Comparison of ENCODE assay signal across 17 cellular contexts in the genomic region with DNA sequence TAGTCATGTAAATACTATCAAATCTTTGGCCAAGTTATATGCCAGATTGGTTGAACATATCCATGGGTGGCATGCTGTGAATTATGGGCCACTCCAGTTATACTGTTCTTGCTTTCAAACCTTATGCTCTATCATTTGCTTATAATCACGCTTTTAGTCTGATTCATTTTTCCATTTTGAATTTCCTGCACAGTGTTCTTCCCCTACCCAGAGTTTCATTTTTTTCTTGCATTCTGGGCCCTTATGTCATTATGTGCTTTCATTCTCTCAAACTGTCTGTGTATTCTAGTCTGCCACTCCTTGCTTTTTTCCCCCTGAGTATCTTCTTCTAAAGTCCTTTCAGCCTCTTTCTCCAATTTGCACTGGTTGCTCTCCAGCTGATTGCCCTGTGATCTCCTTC.
DNase-seq lines count a peak whose midpoint lies in the region; ATAC-seq and TF ChIP-seq lines count a peak whose summit lies in the region.
"Had no signal": no experiment of that assay in that cellular context is flagged by ENCODE, and none has a peak within 500 bp of the region (broad histone marks: within the 10 kb centered on the region; RNA-seq: fewer than 3 reads in every experiment).

No MANE protein-coding gene starts in this region.

- peaks cover 38% of the 10 kb centered on the region for H3K4me1 Mint-ChIP-seq in activated CD8-positive, alpha-beta T cell treated with anti-CD3 and anti-CD28 coated beads for 36 hours (ENCODE audit: low read depth)
- no peaks in the 10 kb centered on the region for H3K4me1 Mint-ChIP-seq in activated CD8-positive, alpha-beta T cell treated with anti-CD3 and anti-CD28 coated beads, Interleukin-2, amount 10 ng/mL, durations not matched to agents 7 days and 5 days (ENCODE audit: low read depth)
- peaks cover 17 to 44% (median 35%) of the 10 kb centered on the region in 4 donors for H3K4me1 Mint-ChIP-seq in CD4-positive, CD25-positive, alpha-beta regulatory T cell
- peaks cover 47 to 63% (median 61%) of the 10 kb centered on the region in 3 donors for H3K4me1 Mint-ChIP-seq in CD8-positive, alpha-beta memory T cell
- peaks cover 27% of the 10 kb centered on the region for H3K4me1 Mint-ChIP-seq in activated naive CD8-positive, alpha-beta T cell treated with anti-CD3 and anti-CD28 coated beads, Interleukin-2, amount 50 U/mL, for 24 hours

- POLR2A ChIA-PET in activated CD8-positive, alpha-beta T cell treated with anti-CD3 and anti-CD28 coated beads for 36 hours (lab: Charles Lee): interaction anchor here (0.6 kb wide), 1 partner anchor 175 kb away, joined by 3 read pairs; no protein-coding TSS in a partner anchor
- POLR2A ChIA-PET in activated CD8-positive, alpha-beta T cell treated with anti-CD3 and anti-CD28 coated beads, Interleukin-2, amount 10 ng/mL, durations not matched to agents 7 days and 5 days (lab: Charles Lee): no interaction called here
- POLR2A ChIA-PET in CD8-positive, alpha-beta memory T cell (lab: Charles Lee): no interaction called here

- H3K4me1 ChIP-seq in CD4-positive, CD25-positive, alpha-beta regulatory T cell (ENCODE audit: control insufficient read depth, insufficient read depth, low read length, poor library complexity, severe bottlenecking): no peaks in the 10 kb centered on the region
- H3K4me1 ChIP-seq in CD8-positive, alpha-beta memory T cell (ENCODE audit: insufficient read depth, low read length): no peaks in the 10 kb centered on the region
- peaks cover 0 to 2% (median 0%) of the 10 kb centered on the region in 4 donors for H3K4me1 ChIP-seq in esophagus muscularis mucosa

- H3K4me3 ChIP-seq in CD4-positive, CD25-positive, alpha-beta regulatory T cell (ENCODE audit: low read depth, low read length): no peak overlapping the region
- H3K4me3 ChIP-seq in CD8-positive, alpha-beta memory T cell (ENCODE audit: low read length): no peak overlapping the region
- H3K4me3 ChIP-seq in esophagus muscularis mucosa: no peak overlapping the region
- H3K4me3 ChIP-seq: GM12878, GM23248 had no signal

- no peak for DNase-seq in activated CD8-positive, alpha-beta T cell treated with anti-CD3 and anti-CD28 coated beads for 36 hours
- no peak for DNase-seq in activated CD8-positive, alpha-beta T cell treated with anti-CD3 and anti-CD28 coated beads, Interleukin-2, amount 10 ng/mL, durations not matched to agents 7 days and 5 days
- no peak for DNase-seq in CD4-positive, CD25-positive, alpha-beta regulatory T cell
- DNase-seq in CD8-positive, alpha-beta memory T cell: no peak
- DNase-seq in activated naive CD8-positive, alpha-beta T cell treated with anti-CD3 and anti-CD28 coated beads, Interleukin-2, amount 50 U/mL, for 24 hours: no peak
- DNase-seq in AG20443 (ENCODE audit: low spot score) (no peak), esophagus muscularis mucosa (ENCODE audit: extremely low spot score) (no peak)
- DNase-seq: ACHN, C1 segment of cervical spinal cord, Calu3, DMS 273 treated with DMSO at 0.1 percent for 48 hours, DMS79, GM23248 had no signal

- H3K4me3 Mint-ChIP-seq in activated CD8-positive, alpha-beta T cell treated with anti-CD3 and anti-CD28 coated beads for 36 hours: no peak overlapping the region
- H3K4me3 Mint-ChIP-seq in activated CD8-positive, alpha-beta T cell treated with anti-CD3 and anti-CD28 coated beads, Interleukin-2, amount 10 ng/mL, durations not matched to agents 7 days and 5 days: no peak overlapping the region
- peak overlapping the region in 1 of 4 donors; percentile 42 for H3K4me3 Mint-ChIP-seq in CD4-positive, CD25-positive, alpha-beta regulatory T cell
- H3K4me3 Mint-ChIP-seq in CD8-positive, alpha-beta memory T cell: no peak overlapping the region
- H3K4me3 Mint-ChIP-seq in activated naive CD8-positive, alpha-beta T cell treated with anti-CD3 and anti-CD28 coated beads, Interleukin-2, amount 50 U/mL, for 24 hours: no peak overlapping the region
- H3K4me3 Mint-ChIP-seq: B cell had no signal

- no peaks in the 10 kb centered on the region for H3K27me3 Mint-ChIP-seq in activated CD8-positive, alpha-beta T cell treated with anti-CD3 and anti-CD28 coated beads for 36 hours
- no peaks in the 10 kb centered on the region for H3K27me3 Mint-ChIP-seq in activated CD8-positive, alpha-beta T cell treated with anti-CD3 and anti-CD28 coated beads, Interleukin-2, amount 10 ng/mL, durations not matched to agents 7 days and 5 days (ENCODE audit: low read depth)
- H3K27me3 Mint-ChIP-seq in CD4-positive, CD25-positive, alpha-beta regulatory T cell: no peaks in the 10 kb centered on the region
- no peaks in the 10 kb centered on the region for H3K27me3 Mint-ChIP-seq in CD8-positive, alpha-beta memory T cell
- no peaks in the 10 kb centered on the region for H3K27me3 Mint-ChIP-seq in activated naive CD8-positive, alpha-beta T cell treated with anti-CD3 and anti-CD28 coated beads, Interleukin-2, amount 50 U/mL, for 24 hours
- H3K27me3 Mint-ChIP-seq: B cell had no signal

- 97% methylated on average over 1 of the region's 1 CpG for WGBS in esophagus muscularis mucosa

- H3K27me3 ChIP-seq in CD4-positive, CD25-positive, alpha-beta regulatory T cell (ENCODE audit: control insufficient read depth, insufficient read depth, low read length): no peaks in the 10 kb centered on the region
- H3K27me3 ChIP-seq in CD8-positive, alpha-beta memory T cell (ENCODE audit: insufficient read depth, low read length, poor library complexity, severe bottlenecking): no peaks in the 10 kb centered on the region
- H3K27me3 ChIP-seq in esophagus muscularis mucosa: no peaks in the 10 kb centered on the region

- TF ChIP-seq EP300 in esophagus muscularis mucosa (IDR thresholded peaks at IDR 0.05): no peak

- peaks cover 45% of the 10 kb centered on the region for H3K36me3 Mint-ChIP-seq in activated CD8-positive, alpha-beta T cell treated with anti-CD3 and anti-CD28 coated beads for 36 hours (ENCODE audit: low read depth)
- peaks cover 54% of the 10 kb centered on the region for H3K36me3 Mint-ChIP-seq in activated CD8-positive, alpha-beta T cell treated with anti-CD3 and anti-CD28 coated beads, Interleukin-2, amount 10 ng/mL, durations not matched to agents 7 days and 5 days (ENCODE audit: low read depth)
- peaks cover 34% of the 10 kb centered on the region for H3K36me3 Mint-ChIP-seq in CD4-positive, CD25-positive, alpha-beta regulatory T cell
- H3K36me3 Mint-ChIP-seq in CD8-positive, alpha-beta memory T cell: peaks cover 27 to 67% (median 33%) of the 10 kb centered on the region in 3 donors
- peaks cover 37% of the 10 kb centered on the region for H3K36me3 Mint-ChIP-seq in activated naive CD8-positive, alpha-beta T cell treated with anti-CD3 and anti-CD28 coated beads, Interleukin-2, amount 50 U/mL, for 24 hours (ENCODE audit: low read depth)

- no peak for TF ChIP-seq CTCF in activated CD8-positive, alpha-beta T cell treated with anti-CD3 and anti-CD28 coated beads for 36 hours (IDR thresholded peaks at IDR 0.05)
- no peak for TF ChIP-seq CTCF in esophagus muscularis mucosa (IDR thresholded peaks at IDR 0.05)

- CTCF ChIA-PET in activated CD8-positive, alpha-beta T cell treated with anti-CD3 and anti-CD28 coated beads for 36 hours (lab: Charles Lee): no interaction called here
- CTCF ChIA-PET in activated CD8-positive, alpha-beta T cell treated with anti-CD3 and anti-CD28 coated beads, Interleukin-2, amount 10 ng/mL, durations not matched to agents 7 days and 5 days (lab: Charles Lee): no interaction called here
- CTCF ChIA-PET in CD8-positive, alpha-beta memory T cell (lab: Charles Lee): no interaction called here

- no peak for TF ChIP-seq POLR2A in esophagus muscularis mucosa (IDR thresholded peaks at IDR 0.05; ENCODE audit: low read depth)

- peaks cover 35% of the 10 kb centered on the region for H3K36me3 ChIP-seq in CD4-positive, CD25-positive, alpha-beta regulatory T cell (ENCODE audit: control insufficient read depth, insufficient read depth, low read length)
- no peaks in the 10 kb centered on the region for H3K36me3 ChIP-seq in CD8-positive, alpha-beta memory T cell (ENCODE audit: insufficient read depth, low read length)
- no peaks in the 10 kb centered on the region for H3K36me3 ChIP-seq in esophagus muscularis mucosa

- peaks cover 16% of the 10 kb centered on the region for H3K9me3 Mint-ChIP-seq in activated CD8-positive, alpha-beta T cell treated with anti-CD3 and anti-CD28 coated beads for 36 hours
- H3K9me3 Mint-ChIP-seq in activated CD8-positive, alpha-beta T cell treated with anti-CD3 and anti-CD28 coated beads, Interleukin-2, amount 10 ng/mL, durations not matched to agents 7 days and 5 days (ENCODE audit: insufficient read depth): no peaks in the 10 kb centered on the region
- H3K9me3 Mint-ChIP-seq in CD4-positive, CD25-positive, alpha-beta regulatory T cell: peaks cover 0 to 3% (median 0%) of the 10 kb centered on the region in 7 donors
- peaks cover 0 to 2% (median 0%) of the 10 kb centered on the region in 5 donors for H3K9me3 Mint-ChIP-seq in CD8-positive, alpha-beta memory T cell
- peaks cover 17% of the 10 kb centered on the region for H3K9me3 Mint-ChIP-seq in activated naive CD8-positive, alpha-beta T cell treated with anti-CD3 and anti-CD28 coated beads, Interleukin-2, amount 50 U/mL, for 24 hours

- H3K27ac ChIP-seq in CD4-positive, CD25-positive, alpha-beta regulatory T cell (ENCODE audit: insufficient read depth, low read length, poor library complexity, severe bottlenecking): no peak overlapping the region
- no peak overlapping the region for H3K27ac ChIP-seq in CD8-positive, alpha-beta memory T cell (ENCODE audit: low read depth, low read length)
- no peak overlapping the region for H3K27ac ChIP-seq in esophagus muscularis mucosa (replicated peaks in 1 of 4)
- H3K27ac ChIP-seq: GM23248 had no signal

- no peaks in the 10 kb centered on the region for H3K9me3 ChIP-seq in CD4-positive, CD25-positive, alpha-beta regulatory T cell (ENCODE audit: control insufficient read depth in 2 of 2, low read length in 2 of 2)
- H3K9me3 ChIP-seq in CD8-positive, alpha-beta memory T cell (ENCODE audit: low read length): no peaks in the 10 kb centered on the region
- H3K9me3 ChIP-seq in esophagus muscularis mucosa: no peaks in the 10 kb centered on the region

- peak overlapping the region; percentile 21 for H3K27ac Mint-ChIP-seq in activated CD8-positive, alpha-beta T cell treated with anti-CD3 and anti-CD28 coated beads for 36 hours
- no peak overlapping the region for H3K27ac Mint-ChIP-seq in activated CD8-positive, alpha-beta T cell treated with anti-CD3 and anti-CD28 coated beads, Interleukin-2, amount 10 ng/mL, durations not matched to agents 7 days and 5 days
- H3K27ac Mint-ChIP-seq in CD4-positive, CD25-positive, alpha-beta regulatory T cell: peak overlapping the region; percentile 27 to 84 (median 43)
- peak overlapping the region in 5 of 8 donors; percentile 9 to 82 (median 24) for H3K27ac Mint-ChIP-seq in CD8-positive, alpha-beta memory T cell
- H3K27ac Mint-ChIP-seq in activated naive CD8-positive, alpha-beta T cell treated with anti-CD3 and anti-CD28 coated beads, Interleukin-2, amount 50 U/mL, for 24 hours: peak overlapping the region; percentile 0
- H3K27ac Mint-ChIP-seq: B cell had no signal

- intact Hi-C loops in activated CD8-positive, alpha-beta T cell treated with anti-CD3 and anti-CD28 coated beads for 36 hours (cut with micrococcal nuclease): no loop called here
- intact Hi-C loops in esophagus muscularis mucosa (cut with DNase I): no loop called here

- no peak for ATAC-seq in activated CD8-positive, alpha-beta T cell treated with anti-CD3 and anti-CD28 coated beads for 36 hours
- ATAC-seq in activated CD8-positive, alpha-beta T cell treated with anti-CD3 and anti-CD28 coated beads, Interleukin-2, amount 10 ng/mL, durations not matched to agents 7 days and 5 days: no peak
- ATAC-seq in CD4-positive, CD25-positive, alpha-beta regulatory T cell (ENCODE audit: low read depth in 2 of 2): no peak
- ATAC-seq in activated naive CD8-positive, alpha-beta T cell treated with anti-CD3 and anti-CD28 coated beads, Interleukin-2, amount 50 U/mL, for 24 hours: no peak
- ATAC-seq: GM12878, HCT116, HepG2 had no signal
